In the genomic region with DNA sequence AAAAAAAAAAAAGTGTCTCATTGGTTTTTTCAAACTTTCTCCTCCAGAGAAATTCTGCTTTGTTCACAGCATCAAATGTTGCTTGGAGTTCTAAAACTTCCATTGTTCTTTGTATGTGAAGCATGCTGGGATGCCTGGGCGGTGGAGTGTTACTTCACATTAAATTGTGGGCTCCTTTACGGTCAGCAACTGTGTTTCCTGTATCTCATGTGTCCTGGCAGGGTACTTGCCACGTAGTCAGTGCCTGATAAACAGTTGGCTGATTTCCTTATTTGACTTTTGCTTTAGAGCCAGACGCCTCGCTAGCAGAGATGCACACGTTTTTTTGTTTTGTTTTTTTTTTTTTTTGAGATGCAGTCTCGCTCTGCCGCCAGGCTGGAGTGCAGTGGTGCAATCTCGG, we compare ENCODE assay signal across 16 cellular contexts.
"Had no signal": no experiment of that assay in that cellular context is flagged by ENCODE, and none has a peak within 500 bp of the region (broad histone marks: within the 10 kb centered on the region; RNA-seq: fewer than 3 reads in every experiment).

No MANE protein-coding gene starts in this region.

- H3K36me3 ChIP-seq: cardiac muscle cell, Peyer's patch, SJCRH30 had no signal

- H3K9ac ChIP-seq: SK-N-SH had no signal

- H3K9me3 ChIP-seq: Peyer's patch, SJCRH30, SK-N-SH had no signal

- H3K27me3 ChIP-seq: cardiac muscle cell, Peyer's patch, SJCRH30 had no signal

- H3K4me3 ChIP-seq: cardiac muscle cell, Peyer's patch, SJCRH30 had no signal

- H3K4me2 ChIP-seq: SK-N-SH had no signal

- DNase-seq: activated B cell treated with CpG ODN at 0.5 μM for 24 hours; activated CD4-positive, alpha-beta T cell treated with anti-CD3 and anti-CD28 coated beads for 1 hour; activated CD8-positive, alpha-beta memory T cell treated with anti-CD3 and anti-CD28 coated beads for 24 hours; activated gamma-delta T cell; activated T-cell treated with anti-CD3 and anti-CD28 coated beads, Interleukin-2, amount 50 U/mL, for 4 hours; KG1; NCI-H1048; NCI-H1417 treated with DMSO at 0.1 percent for 48 hours; NCI-H2029; NK-92 treated with Interleukin-12 subunit alpha and Interleukin-12 subunit beta, amount 100 ng/mL, for 24 hours; Right ventricle myocardium superior had no signal

- H3K27ac ChIP-seq: cardiac muscle cell, Peyer's patch, RWPE1, SJCRH30 had no signal

- H3K4me1 ChIP-seq: Peyer's patch, SJCRH30 had no signal
